Comparison of ENCODE assay signal across 39 cellular contexts in genomic region chr4:56850910-56851309, GRCh38. TPM values are rescaled to one million over a fixed set of nuclear protein-coding genes. Genes with fewer than 3 reads are reported as not detected.
"Had no signal": no experiment of that assay in that cellular context is flagged by ENCODE, and none has a peak within 500 bp of the region (broad histone marks: within the 10 kb centered on the region; RNA-seq: fewer than 3 reads in every experiment).

No MANE protein-coding gene starts in this region.

- H3K36me3 ChIP-seq: MG63 had no signal

- H3K4me3 ChIP-seq: MG63 had no signal

- DNase-seq: Karpas-422, Kasumi-1, MG63, MM.1S, MV-4-11, NCI-H1048, NCI-H1092, NCI-H1092 treated with DMSO at 0.1 percent for 48 hours, NCI-H1105, NCI-H1105 treated with DMSO at 0.1 percent for 48 hours, NCI-H1417, NCI-H1417 treated with DMSO at 0.1 percent for 48 hours, NCI-H1436, NCI-H1436 treated with DMSO at 0.1 percent for 48 hours, NCI-H146, NCI-H1694, NCI-H1694 treated with DMSO at 0.1 percent for 48 hours, NCI-H187, NCI-H187 treated with DMSO at 0.1 percent for 48 hours, NCI-H1930, NCI-H2029, NCI-H2029 treated with DMSO at 0.1 percent for 48 hours, NCI-H2081, NCI-H2081 treated with DMSO at 0.1 percent for 48 hours, NCI-H2107, NCI-H2171, NCI-H2171 treated with DMSO at 0.1 percent for 48 hours, NCI-H2227 treated with DMSO at 0.1 percent for 48 hours, NCI-H226, NCI-H345, NCI-H446, NCI-H446 treated with DMSO at 0.1 percent for 48 hours, NCI-H510A, NCI-H510A treated with DMSO at 0.1 percent for 48 hours, NCI-H524 had no signal

- H3K27me3 ChIP-seq: MG63 had no signal

- H3K9me3 ChIP-seq: MG63 had no signal

RNA-seq across cellular contexts. Expression of gene SPINK2, which starts 29.4 kb away (rescaled TPM):
- total RNA-seq: LHCN-M2, M059J, MCF 10A, NCI-H460 had no signal
